In genomic region chr19:4578552-4579248, GRCh38 we compare ENCODE assay signal across 1 cellular context.
TF ChIP-seq lines count a peak whose summit lies in the region.

No MANE protein-coding gene starts in this region.

TF ChIP-seq in K562, 482 proteins besides CTCF, POLR2A, EP300 and RAD21 (continued from another document and continues in another):
- no peak for TF ChIP-seq IRF9 (tag; IDR thresholded peaks at IDR 0.05)
- TF ChIP-seq HBP1 (CRISPR knock-in tag; IDR thresholded peaks at IDR 0.05) = no peak
- TF ChIP-seq MAZ (CRISPR knock-in tag; conservative IDR thresholded peaks at IDR 0.05 in 1 of 2, IDR thresholded peaks at IDR 0.05 in 1 of 2) = no peak
- TF ChIP-seq ZNF609 (CRISPR knock-in tag; IDR thresholded peaks at IDR 0.05; ENCODE audit: borderline replicate concordance) = no peak
- peak; percentile 24 for TF ChIP-seq DACH1 (IDR thresholded peaks at IDR 0.05; ENCODE audit: partially characterized antibody)
- TF ChIP-seq ZNF445 (CRISPR knock-in tag; IDR thresholded peaks at IDR 0.05; ENCODE audit: low read depth) = no peak
- no peak for TF ChIP-seq CHD1 (IDR thresholded peaks at IDR 0.05; ENCODE audit: low read length)
- TF ChIP-seq E2F4 (CRISPR knock-in tag; IDR thresholded peaks at IDR 0.05; ENCODE audit: low read depth) = no peak
- TF ChIP-seq SPI1 (IDR thresholded peaks at IDR 0.05; ENCODE audit: borderline replicate concordance, low read depth, low read length) = no peak
- no peak for TF ChIP-seq ZNF589 (CRISPR knock-in tag; IDR thresholded peaks at IDR 0.05; ENCODE audit: low read depth)
- no peak for TF ChIP-seq ZNF274 (IDR thresholded peaks at IDR 0.05; ENCODE audit: borderline replicate concordance, low read depth, low read length)
- no peak for TF ChIP-seq SRF (CRISPR knock-in tag; IDR thresholded peaks at IDR 0.05)
- TF ChIP-seq SP1 (CRISPR knock-in tag; IDR thresholded peaks at IDR 0.05) = no peak
- no peak for TF ChIP-seq ZNF778 (CRISPR knock-in tag; IDR thresholded peaks at IDR 0.05)
- no peak for TF ChIP-seq SETDB1 (IDR thresholded peaks at IDR 0.05; ENCODE audit: low read length)
- TF ChIP-seq NCOR1 (IDR thresholded peaks at IDR 0.05) = no peak
- TF ChIP-seq MEIS2 (IDR thresholded peaks at IDR 0.05; ENCODE audit: partially characterized antibody) = no peak
- TF ChIP-seq ZNF140 (CRISPR knock-in tag; IDR thresholded peaks at IDR 0.05) = no peak
- TF ChIP-seq ZHX1 (conservative IDR thresholded peaks at IDR 0.05; ENCODE audit: low read length) = no peak
- TF ChIP-seq ZZZ3 (IDR thresholded peaks at IDR 0.05) = no peak
- peak; percentile 52; the same call in 1 of the 2 replicates for TF ChIP-seq ADNP (tag; IDR thresholded peaks at IDR 0.05)
- no peak for TF ChIP-seq SIX5 (IDR thresholded peaks at IDR 0.05; ENCODE audit: borderline replicate concordance in 1 of 2, insufficient read depth in 1 of 2, low read depth in 1 of 2, low read length in 2 of 2)
- TF ChIP-seq RERE (CRISPR knock-in tag; IDR thresholded peaks at IDR 0.05; ENCODE audit: borderline replicate concordance) = no peak
- TF ChIP-seq TARDBP (IDR thresholded peaks at IDR 0.05) = no peak
- TF ChIP-seq AFF1 (IDR thresholded peaks at IDR 0.05; ENCODE audit: low read depth in 1 of 2, partially characterized antibody in 2 of 2) = no peak
- TF ChIP-seq ZBTB33 (CRISPR knock-in tag; IDR thresholded peaks at IDR 0.05) = no peak
- TF ChIP-seq PML (IDR thresholded peaks at IDR 0.05; ENCODE audit: low read length) = no peak
- no peak for TF ChIP-seq ZNF3 (CRISPR knock-in tag; IDR thresholded peaks at IDR 0.05)
- no peak for TF ChIP-seq POLR2B (IDR thresholded peaks at IDR 0.05; ENCODE audit: low read depth, partially characterized antibody)
- no peak for TF ChIP-seq ZNF79 (CRISPR knock-in tag; IDR thresholded peaks at IDR 0.05; ENCODE audit: low read depth)
- TF ChIP-seq XRCC5 (IDR thresholded peaks at IDR 0.05; ENCODE audit: low read depth, low read length) = 0 out of 2 replicates have a peak, but pooled peaks have one; percentile 19
- TF ChIP-seq MCM7 (IDR thresholded peaks at IDR 0.05) = no peak
- TF ChIP-seq PHB2 (IDR thresholded peaks at IDR 0.05; ENCODE audit: low read depth) = no peak
